In the genomic region with DNA sequence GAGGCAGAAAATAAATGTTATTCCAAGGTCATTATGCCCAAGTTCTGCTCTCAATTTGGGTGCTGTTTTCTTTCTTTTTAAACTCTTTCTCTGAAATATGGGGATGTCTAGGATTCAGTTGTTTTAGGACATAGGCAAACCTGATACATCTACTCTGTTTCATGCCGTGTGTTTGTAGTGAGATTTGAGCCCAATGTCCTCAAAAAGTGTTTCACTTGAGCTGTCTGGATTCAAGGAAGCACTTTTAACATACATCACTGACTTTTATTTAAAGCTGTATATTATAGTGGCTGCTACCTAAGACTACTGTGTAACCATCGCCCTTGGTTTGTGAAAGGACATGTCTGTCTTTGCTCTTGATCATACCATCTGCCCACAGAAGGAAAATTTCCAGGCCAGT, we compare ENCODE assay signal across 17 cellular contexts.
DNase-seq lines count a peak whose midpoint lies in the region; ATAC-seq and TF ChIP-seq lines count a peak whose summit lies in the region.
"Had no signal": no experiment of that assay in that cellular context is flagged by ENCODE, and none has a peak within 500 bp of the region (broad histone marks: within the 10 kb centered on the region; RNA-seq: fewer than 3 reads in every experiment).

No MANE protein-coding gene starts in this region.

- no peaks in the 10 kb centered on the region for H4K20me1 ChIP-seq in GM23338 (replicated peaks; ENCODE audit: insufficient read depth)

- H3K36me3 Mint-ChIP-seq in GM23338 (ENCODE audit: low read depth): no peaks in the 10 kb centered on the region; the same call in 1 of the 3 replicates
- H3K36me3 Mint-ChIP-seq in activated CD8-positive, alpha-beta memory T cell treated with anti-CD3 and anti-CD28 coated beads, Interleukin-2, amount 10 ng/mL, durations not matched to agents 7 days and 5 days: no peaks in the 10 kb centered on the region
- H3K36me3 Mint-ChIP-seq: CD4-positive, alpha-beta memory T cell had no signal

- 58 to 68% (median 61%) methylated on average over 2 of the region's 2 CpGs for WGBS in heart left ventricle, 4 donors

- H3K4me3 Mint-ChIP-seq in GM23338: no peak overlapping the region
- no peak overlapping the region for H3K4me3 Mint-ChIP-seq in activated CD8-positive, alpha-beta memory T cell treated with anti-CD3 and anti-CD28 coated beads, Interleukin-2, amount 10 ng/mL, durations not matched to agents 7 days and 5 days
- H3K4me3 Mint-ChIP-seq: CD4-positive, alpha-beta memory T cell; H9 had no signal

- DNase-seq in GM23338 (ENCODE audit: low spot score) (no peak), NCI-H1694 treated with DMSO at 0.1 percent for 48 hours (lab: John Stamatoyannopoulos, UW) (peak; percentile 93), left kidney (ENCODE audit: low read depth, low spot score) (peak; percentile 90), epidermal melanocyte (ENCODE audit: insufficient read length, low spot score) (no peak), dermis blood vessel endothelial cell (no peak), heart left ventricle (no peak)
- no peak for DNase-seq in activated CD8-positive, alpha-beta memory T cell treated with anti-CD3 and anti-CD28 coated beads, Interleukin-2, amount 10 ng/mL, durations not matched to agents 7 days and 5 days
- DNase-seq: 8988T; Calu3; CD4-positive, alpha-beta memory T cell; COR-L47; DMS53; DMS79 treated with DMSO at 0.1 percent for 48 hours; GF-D8; H9 had no signal

- H3K27me3 Mint-ChIP-seq in GM23338 (ENCODE audit: insufficient read depth, low read depth, poor library complexity): peaks cover 3% of the 10 kb centered on the region
- no peaks in the 10 kb centered on the region for H3K27me3 Mint-ChIP-seq in activated CD8-positive, alpha-beta memory T cell treated with anti-CD3 and anti-CD28 coated beads, Interleukin-2, amount 10 ng/mL, durations not matched to agents 7 days and 5 days
- H3K27me3 Mint-ChIP-seq: CD4-positive, alpha-beta memory T cell had no signal

- H3K27me3 ChIP-seq in GM23338 (ENCODE audit: insufficient read depth): no peaks in the 10 kb centered on the region
- H3K27me3 ChIP-seq in heart left ventricle: no peaks in the 10 kb centered on the region

- no peak for ATAC-seq in GM23338
- no peak for ATAC-seq in heart left ventricle
- no peak for ATAC-seq in activated CD8-positive, alpha-beta memory T cell treated with anti-CD3 and anti-CD28 coated beads, Interleukin-2, amount 10 ng/mL, durations not matched to agents 7 days and 5 days
- ATAC-seq: A549, HCT116 had no signal

- H3F3A ChIP-seq in GM23338 (replicated peaks; ENCODE audit: low read depth): no peaks in the 10 kb centered on the region

- H3K79me2 ChIP-seq in GM23338 (replicated peaks; ENCODE audit: insufficient read depth): no peaks in the 10 kb centered on the region

- H3K27ac ChIP-seq in GM23338 (ENCODE audit: low read depth): no peak overlapping the region
- H3K27ac ChIP-seq in heart left ventricle: no peak overlapping the region
- H3K27ac ChIP-seq: A549 had no signal

- H3K9me3 Mint-ChIP-seq in GM23338: no peaks in the 10 kb centered on the region
- peaks cover 16% of the 10 kb centered on the region for H3K9me3 Mint-ChIP-seq in activated CD8-positive, alpha-beta memory T cell treated with anti-CD3 and anti-CD28 coated beads, Interleukin-2, amount 10 ng/mL, durations not matched to agents 7 days and 5 days (ENCODE audit: low read depth)

- no peaks in the 10 kb centered on the region for H3K9me3 ChIP-seq in heart left ventricle
- H3K9me3 ChIP-seq: A549 had no signal

- H3K9me2 ChIP-seq in GM23338 (ENCODE audit: insufficient read depth): no peaks in the 10 kb centered on the region

- TF ChIP-seq CTCF in GM23338 (conservative IDR thresholded peaks at IDR 0.05; ENCODE audit: low read depth in 2 of 2): no peak
- no peak for TF ChIP-seq CTCF in heart left ventricle (IDR thresholded peaks at IDR 0.05)

- intact Hi-C loops in heart left ventricle (cut with DNase I): no loop called here

- no peak overlapping the region for H3K27ac Mint-ChIP-seq in GM23338
- no peak overlapping the region for H3K27ac Mint-ChIP-seq in activated CD8-positive, alpha-beta memory T cell treated with anti-CD3 and anti-CD28 coated beads, Interleukin-2, amount 10 ng/mL, durations not matched to agents 7 days and 5 days
- H3K27ac Mint-ChIP-seq: CD4-positive, alpha-beta memory T cell had no signal

- H3K36me3 ChIP-seq in GM23338 (ENCODE audit: insufficient read depth): no peaks in the 10 kb centered on the region
- H3K36me3 ChIP-seq in heart left ventricle: no peaks in the 10 kb centered on the region

- CTCF ChIA-PET in activated CD8-positive, alpha-beta memory T cell treated with anti-CD3 and anti-CD28 coated beads, Interleukin-2, amount 10 ng/mL, durations not matched to agents 7 days and 5 days (lab: Charles Lee): no interaction called here

- peaks cover 38% of the 10 kb centered on the region for H3K4me1 Mint-ChIP-seq in GM23338
- H3K4me1 Mint-ChIP-seq in activated CD8-positive, alpha-beta memory T cell treated with anti-CD3 and anti-CD28 coated beads, Interleukin-2, amount 10 ng/mL, durations not matched to agents 7 days and 5 days: no peaks in the 10 kb centered on the region

- H3K4me3 ChIP-seq in GM23338 (no peak overlapping the region), heart left ventricle (no peak overlapping the region)
- H3K4me3 ChIP-seq: A549 had no signal

- no peak overlapping the region for H3K4me2 ChIP-seq in GM23338
- H3K4me2 ChIP-seq: A549 had no signal

- peak overlapping the region; percentile 64; the same call in 1 of the 2 replicates for H2AFZ ChIP-seq in GM23338

- no peak for TF ChIP-seq POLR2A in heart left ventricle (IDR thresholded peaks at IDR 0.05)

- H3K4me1 ChIP-seq in GM23338 (ENCODE audit: insufficient read depth): peaks cover 26% of the 10 kb centered on the region
- H3K4me1 ChIP-seq in heart left ventricle: no peaks in the 10 kb centered on the region
- H3K4me1 ChIP-seq: A549 had no signal

TF ChIP-seq in GM23338, 12 proteins besides CTCF, POLR2A, EP300 and RAD21 (continues in another document):
- TF ChIP-seq, protein P1, sequence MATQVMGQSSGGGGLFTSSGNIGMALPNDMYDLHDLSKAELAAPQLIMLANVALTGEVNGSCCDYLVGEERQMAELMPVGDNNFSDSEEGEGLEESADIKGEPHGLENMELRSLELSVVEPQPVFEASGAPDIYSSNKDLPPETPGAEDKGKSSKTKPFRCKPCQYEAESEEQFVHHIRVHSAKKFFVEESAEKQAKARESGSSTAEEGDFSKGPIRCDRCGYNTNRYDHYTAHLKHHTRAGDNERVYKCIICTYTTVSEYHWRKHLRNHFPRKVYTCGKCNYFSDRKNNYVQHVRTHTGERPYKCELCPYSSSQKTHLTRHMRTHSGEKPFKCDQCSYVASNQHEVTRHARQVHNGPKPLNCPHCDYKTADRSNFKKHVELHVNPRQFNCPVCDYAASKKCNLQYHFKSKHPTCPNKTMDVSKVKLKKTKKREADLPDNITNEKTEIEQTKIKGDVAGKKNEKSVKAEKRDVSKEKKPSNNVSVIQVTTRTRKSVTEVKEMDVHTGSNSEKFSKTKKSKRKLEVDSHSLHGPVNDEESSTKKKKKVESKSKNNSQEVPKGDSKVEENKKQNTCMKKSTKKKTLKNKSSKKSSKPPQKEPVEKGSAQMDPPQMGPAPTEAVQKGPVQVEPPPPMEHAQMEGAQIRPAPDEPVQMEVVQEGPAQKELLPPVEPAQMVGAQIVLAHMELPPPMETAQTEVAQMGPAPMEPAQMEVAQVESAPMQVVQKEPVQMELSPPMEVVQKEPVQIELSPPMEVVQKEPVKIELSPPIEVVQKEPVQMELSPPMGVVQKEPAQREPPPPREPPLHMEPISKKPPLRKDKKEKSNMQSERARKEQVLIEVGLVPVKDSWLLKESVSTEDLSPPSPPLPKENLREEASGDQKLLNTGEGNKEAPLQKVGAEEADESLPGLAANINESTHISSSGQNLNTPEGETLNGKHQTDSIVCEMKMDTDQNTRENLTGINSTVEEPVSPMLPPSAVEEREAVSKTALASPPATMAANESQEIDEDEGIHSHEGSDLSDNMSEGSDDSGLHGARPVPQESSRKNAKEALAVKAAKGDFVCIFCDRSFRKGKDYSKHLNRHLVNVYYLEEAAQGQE (IDR thresholded peaks at IDR 0.05; ENCODE audit: unreplicated experiment): no peak
- TF ChIP-seq, protein P2, sequence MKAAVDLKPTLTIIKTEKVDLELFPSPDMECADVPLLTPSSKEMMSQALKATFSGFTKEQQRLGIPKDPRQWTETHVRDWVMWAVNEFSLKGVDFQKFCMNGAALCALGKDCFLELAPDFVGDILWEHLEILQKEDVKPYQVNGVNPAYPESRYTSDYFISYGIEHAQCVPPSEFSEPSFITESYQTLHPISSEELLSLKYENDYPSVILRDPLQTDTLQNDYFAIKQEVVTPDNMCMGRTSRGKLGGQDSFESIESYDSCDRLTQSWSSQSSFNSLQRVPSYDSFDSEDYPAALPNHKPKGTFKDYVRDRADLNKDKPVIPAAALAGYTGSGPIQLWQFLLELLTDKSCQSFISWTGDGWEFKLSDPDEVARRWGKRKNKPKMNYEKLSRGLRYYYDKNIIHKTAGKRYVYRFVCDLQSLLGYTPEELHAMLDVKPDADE (IDR thresholded peaks at IDR 0.05): no peak
- TF ChIP-seq JUNB (IDR thresholded peaks at IDR 0.05; ENCODE audit: unreplicated experiment) (no peak), CREB1 (CRISPR knock-in tag; IDR thresholded peaks at IDR 0.05; ENCODE audit: low read depth) (no peak), ZNF114 (CRISPR knock-in tag; IDR thresholded peaks at IDR 0.05) (no peak), EZH2phosphoT487 (IDR thresholded peaks at IDR 0.05; ENCODE audit: unreplicated experiment) (no peak), EZH2 (IDR thresholded peaks at IDR 0.05; ENCODE audit: low read depth, unreplicated experiment) (no peak), POLR2AphosphoS5 (IDR thresholded peaks at IDR 0.05; ENCODE audit: low read depth) (no peak), ZNF331 (CRISPR knock-in tag; IDR thresholded peaks at IDR 0.05; ENCODE audit: low read depth) (no peak), STAT1 (IDR thresholded peaks at IDR 0.05; ENCODE audit: unreplicated experiment) (no peak)

Comparison
In these comparisons a context has a peak if more than half of its experiments do, and no peak if none do; other contexts are left out.
1. DNase-seq: peak in NCI-H1694 treated with DMSO at 0.1 percent for 48 hours (single experiment) and left kidney (single experiment); none in GM23338 (single experiment), epidermal melanocyte (single experiment), dermis blood vessel endothelial cell (single experiment), heart left ventricle (0 of 5) and activated CD8-positive, alpha-beta memory T cell treated with anti-CD3 and anti-CD28 coated beads, Interleukin-2, amount 10 ng/mL, durations not matched to agents 7 days and 5 days (single experiment).